10 cellular contexts compared by ENCODE assay signal in the genomic region with DNA sequence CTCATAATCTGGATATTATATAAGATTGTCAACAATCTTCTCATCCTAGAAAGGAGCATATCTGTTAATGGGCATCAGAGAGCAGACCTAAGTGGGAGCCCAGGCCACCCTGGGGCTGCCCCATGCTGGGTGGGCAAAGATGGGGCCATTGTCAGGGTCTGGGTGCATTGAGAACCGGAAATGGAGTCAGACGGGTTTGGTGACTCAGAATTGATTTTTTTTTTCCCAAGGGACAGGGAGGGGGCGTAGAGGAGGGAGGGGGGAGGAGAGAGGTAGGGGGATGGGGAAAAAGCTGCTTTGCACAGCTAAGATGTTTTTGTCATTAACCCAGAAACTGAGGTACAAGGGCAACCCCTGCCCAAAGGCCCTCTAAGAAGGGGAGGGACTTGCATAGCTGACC. TPM values are rescaled to one million over a fixed set of nuclear protein-coding genes. Genes with fewer than 3 reads are reported as not detected.
DNase-seq lines count a peak whose midpoint lies in the region; ATAC-seq and TF ChIP-seq lines count a peak whose summit lies in the region.
"Had no signal": no experiment of that assay in that cellular context is flagged by ENCODE, and none has a peak within 500 bp of the region (broad histone marks: within the 10 kb centered on the region; RNA-seq: fewer than 3 reads in every experiment).

No MANE protein-coding gene starts in this region.

- 0 out of 2 replicates have a peak, but pooled peaks cover 5% of the 10 kb centered on the region for H3K79me2 ChIP-seq in Karpas-422 (ENCODE audit: low read length)

- peaks cover 32% of the 10 kb centered on the region for H3K4me1 Mint-ChIP-seq in brain
- peaks cover 25% of the 10 kb centered on the region for H3K4me1 Mint-ChIP-seq in nephron

- H2AFZ ChIP-seq in Karpas-422 (ENCODE audit: low read length) = peak overlapping the region; percentile 88; the same call in 1 of the 2 replicates

- H3K36me3 ChIP-seq in Karpas-422 (ENCODE audit: insufficient read depth, low read length) = no peaks in the 10 kb centered on the region

- H3K27ac Mint-ChIP-seq in brain (peak overlapping the region; percentile 92 to 99 (median 98)), nephron (peak overlapping the region; percentile 87 to 97 (median 90))

- H3K9me3 ChIP-seq in Karpas-422 (ENCODE audit: low read length) = no peaks in the 10 kb centered on the region

- H3K9me2 ChIP-seq in Karpas-422 (replicated peaks; ENCODE audit: insufficient read depth, low read length) = no peaks in the 10 kb centered on the region

- peak overlapping the region; percentile 65 for H3K27ac ChIP-seq in Karpas-422 (ENCODE audit: low read length)

- H3K36me3 Mint-ChIP-seq in brain = peaks cover 6% of the 10 kb centered on the region
- H3K36me3 Mint-ChIP-seq in nephron (ENCODE audit: low read depth) = peaks cover 15% of the 10 kb centered on the region

- DNase-seq in Daoy (ENCODE audit: low read depth) (peak; percentile 64), Karpas-422 (peak; percentile 67), AML-193 (lab: John Stamatoyannopoulos, UW) (no peak), HK-2 (ENCODE audit: unreplicated experiment) (no peak)

- H3K4me3 Mint-ChIP-seq in brain (peak overlapping the region; percentile 94 to 99 (median 98)), nephron (peak overlapping the region; percentile 92 to 98 (median 94))

- H3K4me2 ChIP-seq in Karpas-422 (ENCODE audit: low read depth, low read length, poor library complexity, severe bottlenecking) = peak overlapping the region; percentile 94

- H4K20me1 ChIP-seq in Karpas-422 (ENCODE audit: insufficient read depth, low read depth, low read length) = 0 out of 2 replicates have a peak, but pooled peaks cover under 1% of the 10 kb centered on the region

- H3K9ac ChIP-seq in Karpas-422 (ENCODE audit: low read length) = peak overlapping the region; percentile 85

- peaks cover 23% of the 10 kb centered on the region for H3K4me1 ChIP-seq in Karpas-422 (ENCODE audit: low read length)

- no peaks in the 10 kb centered on the region for H3K9me3 Mint-ChIP-seq in brain
- H3K9me3 Mint-ChIP-seq in nephron = no peaks in the 10 kb centered on the region

- TF ChIP-seq CTCF in brain (conservative IDR thresholded peaks at IDR 0.05) = no peak
- no peak for TF ChIP-seq CTCF in nephron (IDR thresholded peaks at IDR 0.05; ENCODE audit: unreplicated experiment in 3 of 3)

- H3K27me3 Mint-ChIP-seq in brain (peaks cover 27% of the 10 kb centered on the region), nephron (ENCODE audit: low read depth) (peaks cover 21% of the 10 kb centered on the region)

- H3K27me3 ChIP-seq in Karpas-422 (ENCODE audit: low read length) = no peaks in the 10 kb centered on the region

- ATAC-seq in GM21515 (IDR thresholded peaks at IDR 0.05; ENCODE audit: unreplicated experiment) = no peak
- no peak for ATAC-seq in GM18873 (IDR thresholded peaks at IDR 0.05; ENCODE audit: low FRiP score, unreplicated experiment)

- H3K4me3 ChIP-seq in Karpas-422 (ENCODE audit: low read length) = peak overlapping the region; percentile 83

RNA-seq across cellular contexts. Expression of gene ATXN7L2, which starts 1.3 kb away (rescaled TPM):
- total RNA-seq in Daoy (2014; rRNA removed; shearing (Covaris generic)) = 8.6 and 14.2 TPM in 2 replicates
- total RNA-seq in Karpas-422 (2014; rRNA removed; shearing (Covaris generic); ENCODE audit: low replicate concordance) = 3.5 and 5.7 TPM in 2 replicates
- polyA plus RNA-seq in brain (ENCODE audit: insufficient read depth, low read depth, low replicate concordance) = 9.2 TPM

RNA-seq across cellular contexts. Expression of gene CYB561D1, which starts 8.9 kb away (rescaled TPM):
- total RNA-seq in Daoy (2014; rRNA removed; shearing (Covaris generic)) = 5.8 and 9.2 TPM in 2 replicates
- 6.2 and 7.1 TPM in 2 replicates for total RNA-seq in Karpas-422 (2014; rRNA removed; shearing (Covaris generic); ENCODE audit: low replicate concordance)
- polyA plus RNA-seq in brain (ENCODE audit: insufficient read depth, low read depth, low replicate concordance) = 7.5 TPM

RNA-seq across cellular contexts. Expression of gene SYPL2, which starts 18.7 kb away (rescaled TPM):
- 0.15 and 4.3 TPM in 2 replicates for total RNA-seq in Daoy (2014; rRNA removed; shearing (Covaris generic))
- not detected in 2 replicates for total RNA-seq in Karpas-422 (2014; rRNA removed; shearing (Covaris generic); ENCODE audit: low replicate concordance)
- polyA plus RNA-seq in brain (ENCODE audit: insufficient read depth, low read depth, low replicate concordance) = 0.22 TPM
- total RNA-seq: glomerular endothelial cell; T-helper 1 cell treated with Interleukin-12 subunit alpha and Interleukin-12 subunit beta and Interleukin-4 antibody, amounts not matched to agents 30 ng/mL and 1 ng/mL, for 36 hours had no signal

RNA-seq across cellular contexts. Expression of gene AMIGO1, which starts 24.5 kb away (rescaled TPM):
- total RNA-seq in Daoy (2014; rRNA removed; shearing (Covaris generic)) = 3.2 and 3.7 TPM in 2 replicates
- 0.37 and 1.1 TPM in 2 replicates for total RNA-seq in Karpas-422 (2014; rRNA removed; shearing (Covaris generic); ENCODE audit: low replicate concordance)
- 19.2 TPM for polyA plus RNA-seq in brain (ENCODE audit: insufficient read depth, low read depth, low replicate concordance)

RNA-seq across cellular contexts. Expression of gene GPR61, which starts 54.7 kb away (rescaled TPM):
- total RNA-seq in Daoy (2014; rRNA removed; shearing (Covaris generic)) = not detected in 2 replicates
- not detected in 2 replicates for total RNA-seq in Karpas-422 (2014; rRNA removed; shearing (Covaris generic); ENCODE audit: low replicate concordance)
- polyA plus RNA-seq in brain (ENCODE audit: insufficient read depth, low read depth, low replicate concordance) = 1.6 TPM
- total RNA-seq: glomerular endothelial cell had no signal

Comparison
In these comparisons a context has a peak if more than half of its experiments do, and no peak if none do; other contexts are left out.
1. DNase-seq: peak in Daoy (single experiment) and Karpas-422 (single experiment); none in AML-193 (0 of 2) and HK-2 (single experiment).